ENCODE assay signal across 21 cellular contexts in the genomic region with DNA sequence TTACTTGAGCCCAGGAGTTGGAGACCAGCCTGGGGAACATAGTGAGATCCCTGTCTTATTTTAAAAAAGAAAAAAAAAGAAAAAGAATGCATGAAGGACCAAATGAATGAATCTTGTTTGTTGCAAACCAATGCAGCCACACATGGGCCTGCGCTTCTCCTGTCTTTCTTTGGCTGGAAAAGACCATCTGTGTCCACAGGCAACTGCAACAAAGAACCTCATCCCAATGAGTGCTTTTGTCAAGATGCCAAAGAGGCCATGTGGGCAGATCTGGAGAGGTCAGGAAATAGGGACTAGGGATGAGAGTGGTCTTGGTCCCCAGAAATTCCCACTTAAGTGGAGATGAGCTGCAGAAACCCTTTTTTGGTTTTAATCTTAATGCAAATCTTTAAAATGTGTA. TPM values are rescaled to one million over a fixed set of nuclear protein-coding genes. Genes with fewer than 3 reads are reported as not detected.
DNase-seq lines count a peak whose midpoint lies in the region; ATAC-seq and TF ChIP-seq lines count a peak whose summit lies in the region.
"Had no signal": no experiment of that assay in that cellular context is flagged by ENCODE, and none has a peak within 500 bp of the region (broad histone marks: within the 10 kb centered on the region; RNA-seq: fewer than 3 reads in every experiment).

No MANE protein-coding gene starts in this region.

- H3K27ac ChIP-seq in PC-3 (ENCODE audit: low read length) (peak overlapping the region; percentile 58), endodermal cell (ENCODE audit: low read depth, low read length) (no peak overlapping the region), Peyer's patch (no peak overlapping the region)
- H3K27ac ChIP-seq: hepatocyte, parathyroid adenoma, tibial nerve had no signal

- peaks cover 6% of the 10 kb centered on the region for H3K4me1 Mint-ChIP-seq in endodermal cell
- H3K4me1 Mint-ChIP-seq: stimulated activated memory B cell treated with anti-CD40 and anti-IgM and Interleukin-4, amounts not matched to agents 10 μg/mL and 1 μg/mL and 100 μg/mL, for 72 hours had no signal

- peaks cover 2% of the 10 kb centered on the region for H3K27me3 Mint-ChIP-seq in endodermal cell (ENCODE audit: insufficient read depth)

- ATAC-seq in PC-3, result no peak
- ATAC-seq: mucosa of descending colon; stimulated activated memory B cell treated with anti-CD40 and anti-IgM and Interleukin-4, amounts not matched to agents 10 μg/mL and 1 μg/mL and 100 μg/mL, for 72 hours had no signal

- TF ChIP-seq CTCF in PC-3 (conservative IDR thresholded peaks at IDR 0.05; ENCODE audit: low read depth, low read length) (no peak), endodermal cell (conservative IDR thresholded peaks at IDR 0.05) (no peak), Peyer's patch (IDR thresholded peaks at IDR 0.05) (no peak)

- H3K4me3 ChIP-seq in PC-3 (ENCODE audit: low read length), result no peak overlapping the region
- H3K4me3 ChIP-seq in endodermal cell (ENCODE audit: low read length), result no peak overlapping the region
- no peak overlapping the region for H3K4me3 ChIP-seq in skeletal muscle satellite cell (ENCODE audit: low read length)
- H3K4me3 ChIP-seq in Peyer's patch, result no peak overlapping the region
- H3K4me3 ChIP-seq: dorsolateral prefrontal cortex, hepatocyte, mucosa of descending colon, tibial nerve had no signal

- TF ChIP-seq POLR2A in Peyer's patch (IDR thresholded peaks at IDR 0.05), result no peak

- H3K79me2 ChIP-seq in PC-3 (ENCODE audit: low read length), result no peaks in the 10 kb centered on the region
- H3K79me2 ChIP-seq: hepatocyte, parathyroid adenoma had no signal

- no peak overlapping the region for H3K27ac Mint-ChIP-seq in endodermal cell
- H3K27ac Mint-ChIP-seq: stimulated activated memory B cell treated with anti-CD40 and anti-IgM and Interleukin-4, amounts not matched to agents 10 μg/mL and 1 μg/mL and 100 μg/mL, for 72 hours had no signal

- H3K9me3 ChIP-seq in PC-3 (ENCODE audit: low read length) (no peaks in the 10 kb centered on the region), endodermal cell (ENCODE audit: control insufficient read depth, low read length) (no peaks in the 10 kb centered on the region), skeletal muscle satellite cell (replicated peaks; ENCODE audit: low read length) (no peaks in the 10 kb centered on the region), Peyer's patch (no peaks in the 10 kb centered on the region)
- H3K9me3 ChIP-seq: mucosa of descending colon, tibial nerve had no signal

- no peaks in the 10 kb centered on the region for H4K20me1 ChIP-seq in PC-3 (ENCODE audit: low read length)

- H3K4me1 ChIP-seq in PC-3 (ENCODE audit: insufficient read depth, low read length) (peaks cover 13% of the 10 kb centered on the region), endodermal cell (ENCODE audit: control insufficient read depth, insufficient read depth, low read length) (no peaks in the 10 kb centered on the region), skeletal muscle satellite cell (ENCODE audit: control insufficient read depth, insufficient read depth, low read length) (peaks cover 25% of the 10 kb centered on the region), Peyer's patch (no peaks in the 10 kb centered on the region)
- H3K4me1 ChIP-seq: parathyroid adenoma, tibial nerve had no signal

- no peaks in the 10 kb centered on the region for H3K36me3 ChIP-seq in PC-3 (ENCODE audit: low read depth, low read length)
- no peaks in the 10 kb centered on the region for H3K36me3 ChIP-seq in endodermal cell (ENCODE audit: control insufficient read depth, insufficient read depth, low read length)
- no peaks in the 10 kb centered on the region for H3K36me3 ChIP-seq in skeletal muscle satellite cell (ENCODE audit: insufficient read depth, low read length)
- no peaks in the 10 kb centered on the region for H3K36me3 ChIP-seq in Peyer's patch
- H3K36me3 ChIP-seq: tibial nerve had no signal

- no peak overlapping the region for H3K9ac ChIP-seq in PC-3 (ENCODE audit: low read length)
- no peak overlapping the region for H3K9ac ChIP-seq in endodermal cell (ENCODE audit: extremely low read depth, low read length, poor library complexity, severe bottlenecking)
- H3K9ac ChIP-seq in skeletal muscle satellite cell (ENCODE audit: low read depth, low read length), result peak overlapping the region; percentile 60
- H3K9ac ChIP-seq: parathyroid adenoma had no signal

- no peaks in the 10 kb centered on the region for H3K9me2 ChIP-seq in PC-3 (replicated peaks; ENCODE audit: low read length)

- CTCF ChIA-PET in PC-3 (lab: Charles Lee), result no interaction called here

- no peaks in the 10 kb centered on the region for H3K36me3 Mint-ChIP-seq in endodermal cell (ENCODE audit: low read depth)
- H3K36me3 Mint-ChIP-seq: CD14-positive monocyte; stimulated activated memory B cell treated with anti-CD40 and anti-IgM and Interleukin-4, amounts not matched to agents 10 μg/mL and 1 μg/mL and 100 μg/mL, for 72 hours had no signal

- no peak overlapping the region for H3K4me3 Mint-ChIP-seq in endodermal cell
- H3K4me3 Mint-ChIP-seq: CD14-positive monocyte; stimulated activated memory B cell treated with anti-CD40 and anti-IgM and Interleukin-4, amounts not matched to agents 10 μg/mL and 1 μg/mL and 100 μg/mL, for 72 hours had no signal

- H3F3A ChIP-seq in PC-3 (ENCODE audit: low read length, unreplicated experiment), result no peaks in the 10 kb centered on the region

- H3K27me3 ChIP-seq in PC-3 (ENCODE audit: low read length) (no peaks in the 10 kb centered on the region), endodermal cell (ENCODE audit: control insufficient read depth, insufficient read depth, low read length, poor library complexity, severe bottlenecking) (no peaks in the 10 kb centered on the region), skeletal muscle satellite cell (ENCODE audit: control insufficient read depth, insufficient read depth, low read length) (no peaks in the 10 kb centered on the region), Peyer's patch (no peaks in the 10 kb centered on the region)
- H3K27me3 ChIP-seq: hepatocyte, tibial nerve had no signal

- WGBS in endodermal cell (ENCODE audit: insufficient coverage in 1 of 2, insufficient read length in 1 of 2), 2 experiments, result 90 to 97% methylated on average over 1 of the region's 1 CpG

- BruUV-seq in PC-3 (replicated peaks; lab: Mats Ljungman, UMichigan), result no TSS peak

- H2AFZ ChIP-seq in PC-3 (ENCODE audit: low read length), result no peak overlapping the region
- H2AFZ ChIP-seq: hepatocyte, parathyroid adenoma had no signal

- H3K4me2 ChIP-seq in PC-3 (ENCODE audit: low read length) (no peak overlapping the region), skeletal muscle satellite cell (ENCODE audit: low read length) (no peak overlapping the region)
- H3K4me2 ChIP-seq: hepatocyte had no signal

- POLR2A ChIA-PET in PC-3 (lab: Charles Lee; ENCODE audit: unreplicated experiment), result no interaction called here

- intact Hi-C loops in PC-3 (cut with micrococcal nuclease), result no loop called here

- DNase-seq in NCI-H524 (lab: John Stamatoyannopoulos, UW), result peak; percentile 1 to 41
- no peak for DNase-seq in NCI-H524 treated with DMSO at 0.1 percent for 48 hours (lab: John Stamatoyannopoulos, UW)
- DNase-seq in PC-3, result no peak
- DNase-seq in endodermal cell, result peak; percentile 22
- no peak for DNase-seq in kidney tubule cell (ENCODE audit: low spot score)
- DNase-seq in Peyer's patch, result no peak
- DNase-seq in GM03348 (ENCODE audit: low spot score), result no peak
- DNase-seq: activated CD8-positive, alpha-beta memory T cell treated with anti-CD3 and anti-CD28 coated beads, Interleukin-2, amount 50 U/mL, for 48 hours; activated naive CD4-positive, alpha-beta T cell; left cardiac atrium; mucosa of descending colon; NCI-H1417; SIG-M5; T1000 had no signal

- no peaks in the 10 kb centered on the region for H3K9me3 Mint-ChIP-seq in endodermal cell

RNA-seq across cellular contexts. Expression of a gene that starts 49.8 kb away (rescaled TPM):
- total RNA-seq in PC-3 (2014; rRNA removed) (205 and 206 TPM in 2 replicates), endodermal cell (10 to 100 TPM; 60.0 to 60.3 TPM), Peyer's patch (10 to 100 TPM; 22.1 to 33.8 (median 26.3) TPM)
- 9.9 TPM for polyA plus RNA-seq in endodermal cell (2013, experiment 1 of 2)
- 11.1 TPM for polyA plus RNA-seq in endodermal cell (2013, experiment 2 of 2)
- 35.2 and 70.1 TPM in 2 replicates for total RNA-seq in skeletal muscle satellite cell (2012; rRNA removed)

Comparison
In these comparisons a context has a peak if more than half of its experiments do, and no peak if none do; other contexts are left out.
1. DNase-seq: peak in NCI-H524 (2 of 2) and endodermal cell (single experiment); none in NCI-H524 treated with DMSO at 0.1 percent for 48 hours (single experiment), PC-3 (single experiment), kidney tubule cell (single experiment), Peyer's patch (0 of 3) and GM03348 (single experiment).